9 cellular contexts compared by ENCODE assay signal in genomic region chr1:209805875-209806760, GRCh38. TPM values are rescaled to one million over a fixed set of nuclear protein-coding genes. Genes with fewer than 3 reads are reported as not detected.
DNase-seq lines count a peak whose midpoint lies in the region; ATAC-seq lines count a peak whose summit lies in the region.
"Had no signal": no experiment of that assay in that cellular context is flagged by ENCODE, and none has a peak within 500 bp of the region (broad histone marks: within the 10 kb centered on the region; RNA-seq: fewer than 3 reads in every experiment).

Gene IRF6, minus strand, starts transcription at chr1:209806142. Its CDS starts 4,729 bp downstream, at chr1:209801413.

- H3K4me3 ChIP-seq in urinary bladder (ENCODE audit: low read depth, low read length) = peak within 1 kb of the TSS; percentile 32
- H3K4me3 ChIP-seq: BLaER1 had no signal

- H3K36me3 ChIP-seq in urinary bladder (ENCODE audit: insufficient read depth) = no peaks in the 10 kb centered on the region
- H3K36me3 ChIP-seq: BLaER1 had no signal

- H3K36me3 Mint-ChIP-seq in activated naive CD4-positive, alpha-beta T cell treated with anti-CD3 and anti-CD28 coated beads, Interleukin-2, amount 50 U/mL, for 72 hours = no peaks in the 10 kb centered on the region

- peak; percentile 14 for DNase-seq in NK-92 treated with Interleukin-12 subunit alpha and Interleukin-12 subunit beta, amount 100 ng/mL, for 24 hours (lab: John Stamatoyannopoulos, UW)
- DNase-seq in NK-92 (lab: John Stamatoyannopoulos, UW; ENCODE audit: unreplicated experiment) (no peak), OCI-M1 (lab: John Stamatoyannopoulos, UW) (peak; percentile 91), Right ventricle myocardium inferior (ENCODE audit: missing footprints) (peak; percentile 93), pons (ENCODE audit: low spot score) (peak; percentile 17)
- peak; percentile 62 to 65 for DNase-seq in activated naive CD4-positive, alpha-beta T cell treated with anti-CD3 and anti-CD28 coated beads, Interleukin-2, amount 50 U/mL, for 72 hours (ENCODE audit: low spot score in 2 of 2)

- H3K9me3 Mint-ChIP-seq in activated naive CD4-positive, alpha-beta T cell treated with anti-CD3 and anti-CD28 coated beads, Interleukin-2, amount 50 U/mL, for 72 hours = no peaks in the 10 kb centered on the region

- intact Hi-C loops in Right ventricle myocardium inferior (cut with DNase I) = no loop called here

- H3K4me1 ChIP-seq in urinary bladder (ENCODE audit: insufficient read depth) = peaks cover 2% of the 10 kb centered on the region
- H3K4me1 ChIP-seq: BLaER1 had no signal

- 8% methylated on average over 46 of the region's 46 CpGs for WGBS in urinary bladder

- peak within 1 kb of the TSS; percentile 87 for H3K27ac ChIP-seq in urinary bladder (ENCODE audit: low read depth)
- H3K27ac ChIP-seq: BLaER1 had no signal

- peak; percentile 98 for ATAC-seq in HG03354 (IDR thresholded peaks at IDR 0.05; ENCODE audit: poor library complexity, severe bottlenecking, unreplicated experiment)
- ATAC-seq in activated naive CD4-positive, alpha-beta T cell treated with anti-CD3 and anti-CD28 coated beads, Interleukin-2, amount 50 U/mL, for 72 hours = peak; percentile 91
- peak; percentile 70 for ATAC-seq in Right ventricle myocardium inferior

- H3K27ac Mint-ChIP-seq in activated naive CD4-positive, alpha-beta T cell treated with anti-CD3 and anti-CD28 coated beads, Interleukin-2, amount 50 U/mL, for 72 hours = peak within 1 kb of the TSS in 1 of 2 donors; percentile 59

RNA-seq across cellular contexts. Expression of gene IRF6, which starts in this region (rescaled TPM):
- total RNA-seq in activated naive CD4-positive, alpha-beta T cell treated with anti-CD3 and anti-CD28 coated beads, Interleukin-2, amount 50 U/mL, for 72 hours = 1 to 10 TPM; 1.0 to 1.8 TPM
- 29.7 TPM for total RNA-seq in Right ventricle myocardium inferior
- 25.0 TPM for total RNA-seq in urinary bladder
- polyA plus RNA-seq in urinary bladder = 9.3 TPM
